In genomic region chr5:161027763-161028162, GRCh38 we compare ENCODE assay signal across 25 cellular contexts.
"Had no signal": no experiment of that assay in that cellular context is flagged by ENCODE, and none has a peak within 500 bp of the region (broad histone marks: within the 10 kb centered on the region; RNA-seq: fewer than 3 reads in every experiment).

No MANE protein-coding gene starts in this region.

- H3K4me3 Mint-ChIP-seq: activated CD8-positive, alpha-beta T cell treated with anti-CD3 and anti-CD28 coated beads, Interleukin-2, amount 10 ng/mL, durations not matched to agents 7 days and 5 days; activated T-helper 1 cell treated with anti-CD3 and anti-CD28 coated beads, Interleukin-12 subunit alpha, Interleukin-12 subunit beta, Interleukin-2, Interleukin-4 antibody, amounts not matched to agents 30 ng/mL and 10 ng/mL and 1 ng/mL, durations not matched to agents 14 hours and 24 hours and 36 hours; dendritic cell treated with granulocyte-macrophage colony-stimulating factor and Interleukin-4, amounts not matched to agents 40 ng/mL and 50 ng/mL, for 4 days; natural killer cell treated with Interleukin-12 subunit alpha and Interleukin-12 subunit beta and Interleukin-15 and Interleukin-18, amount 100 ng/mL, for 72 hours; T-helper 2 cell treated with Interferon-gamma antibody and Interleukin-4, amounts not matched to agents 5 μg/mL and 100 μg/mL, for 36 hours had no signal

- FAIRE-seq: endometrium, TTC549 had no signal

- H3K27me3 Mint-ChIP-seq: dendritic cell treated with granulocyte-macrophage colony-stimulating factor and Interleukin-4, amounts not matched to agents 40 ng/mL and 50 ng/mL, for 4 days; natural killer cell treated with Interleukin-12 subunit alpha and Interleukin-12 subunit beta and Interleukin-15 and Interleukin-18, amount 100 ng/mL, for 72 hours had no signal

- H3K4me3 ChIP-seq: body of pancreas, cardiac muscle cell, hepatocyte, ovary, psoas muscle, right atrium auricular region, upper lobe of left lung had no signal

- H3K9me3 Mint-ChIP-seq: activated T-helper 1 cell treated with anti-CD3 and anti-CD28 coated beads, Interleukin-12 subunit alpha, Interleukin-12 subunit beta, Interleukin-2, Interleukin-4 antibody, amounts not matched to agents 30 ng/mL and 10 ng/mL and 1 ng/mL, durations not matched to agents 14 hours and 24 hours and 36 hours; dendritic cell treated with granulocyte-macrophage colony-stimulating factor and Interleukin-4, amounts not matched to agents 40 ng/mL and 50 ng/mL, for 4 days; T-helper 2 cell treated with Interferon-gamma antibody and Interleukin-4, amounts not matched to agents 5 μg/mL and 100 μg/mL, for 36 hours had no signal

- DNase-seq: activated CD4-positive, alpha-beta T cell treated with anti-CD3 and anti-CD28 coated beads for 1 hour; activated CD4-positive, alpha-beta T cell treated with anti-CD3 and anti-CD28 coated beads, Interleukin-2, amount 50 U/mL, for 1 hour; activated CD8-positive, alpha-beta T cell treated with anti-CD3 and anti-CD28 coated beads, Interleukin-2, amount 10 ng/mL, durations not matched to agents 7 days and 5 days; activated gamma-delta T cell; activated naive CD4-positive, alpha-beta T cell treated with anti-CD3 and anti-CD28 coated beads, Interleukin-2, amount 50 U/mL, for 16 hours; body of pancreas; effector CD4-positive, alpha-beta T cell; kidney glomerular epithelial cell; left ventricle myocardium superior; mammary epithelial cell; midbrain; ovary; psoas muscle; stimulated activated CD4-positive, alpha-beta T cell treated with anti-CD3 and anti-CD28 coated beads, Interleukin-4, amount 100 ng/mL, for 24 hours; stimulated activated naive CD8-positive, alpha-beta T cell treated with anti-CD3 and anti-CD28 coated beads, Interleukin-15, Interleukin-2, amounts not matched to agents 100 U/mL and 50 U/mL, for 24 hours; upper lobe of left lung had no signal

- H3K27ac Mint-ChIP-seq: activated CD8-positive, alpha-beta T cell treated with anti-CD3 and anti-CD28 coated beads, Interleukin-2, amount 10 ng/mL, durations not matched to agents 7 days and 5 days; activated T-helper 1 cell treated with anti-CD3 and anti-CD28 coated beads, Interleukin-12 subunit alpha, Interleukin-12 subunit beta, Interleukin-2, Interleukin-4 antibody, amounts not matched to agents 30 ng/mL and 10 ng/mL and 1 ng/mL, durations not matched to agents 14 hours and 24 hours and 36 hours; dendritic cell treated with granulocyte-macrophage colony-stimulating factor and Interleukin-4, amounts not matched to agents 40 ng/mL and 50 ng/mL, for 4 days; natural killer cell treated with Interleukin-12 subunit alpha and Interleukin-12 subunit beta and Interleukin-15 and Interleukin-18, amount 100 ng/mL, for 72 hours; T-helper 2 cell treated with Interferon-gamma antibody and Interleukin-4, amounts not matched to agents 5 μg/mL and 100 μg/mL, for 36 hours had no signal

- H3K36me3 Mint-ChIP-seq: natural killer cell treated with Interleukin-12 subunit alpha and Interleukin-12 subunit beta and Interleukin-15 and Interleukin-18, amount 100 ng/mL, for 72 hours had no signal
